9 cellular contexts compared by ENCODE assay signal in genomic region chr5:137737349-137738256, GRCh38. TPM values are rescaled to one million over a fixed set of nuclear protein-coding genes. Genes with fewer than 3 reads are reported as not detected.
A peak's percentile ranks its signal among the peaks of the same experiment; 100 is the strongest.
DNase-seq lines count a peak whose midpoint lies in the region; ATAC-seq, FAIRE-seq and TF ChIP-seq lines count a peak whose summit lies in the region.
"Had no signal": no experiment of that assay in that cellular context is flagged by ENCODE, and none has a peak within 500 bp of the region (broad histone marks: within the 10 kb centered on the region; RNA-seq: fewer than 3 reads in every experiment).

No MANE protein-coding gene starts in this region.

- peaks cover 5 to 62% (median 44%) of the 10 kb centered on the region in 12 donors for H3K4me1 ChIP-seq in heart left ventricle
- H3K4me1 ChIP-seq in ovary (ENCODE audit: insufficient read depth) = peaks cover 2% of the 10 kb centered on the region
- peaks cover 0 to 14% of the 10 kb centered on the region in 2 donors for H3K4me1 ChIP-seq in kidney (ENCODE audit: control insufficient read depth in 1 of 2, insufficient read depth in 1 of 2, low read depth in 1 of 2, low read length in 2 of 2)
- H3K4me1 ChIP-seq: BE2C had no signal

- H3K27me3 ChIP-seq in heart left ventricle = no peaks in the 10 kb centered on the region
- no peaks in the 10 kb centered on the region for H3K27me3 ChIP-seq in ovary
- H3K27me3 ChIP-seq: BE2C had no signal

- no peaks in the 10 kb centered on the region for H3K36me3 ChIP-seq in heart left ventricle
- no peaks in the 10 kb centered on the region for H3K36me3 ChIP-seq in ovary
- H3K36me3 ChIP-seq in kidney (ENCODE audit: control insufficient read depth in 1 of 2, insufficient read depth in 2 of 2, low read length in 2 of 2) = no peaks in the 10 kb centered on the region
- H3K36me3 ChIP-seq: BE2C had no signal

- H3K4me3 ChIP-seq in heart left ventricle (no peak overlapping the region), ovary (no peak overlapping the region), kidney (ENCODE audit: low read length in 2 of 2) (no peak overlapping the region)

- peak; percentile 82 for ATAC-seq in Right ventricle myocardium inferior
- ATAC-seq in heart left ventricle = peak; percentile 77 to 91 (median 84)
- ATAC-seq in GM18873 (IDR thresholded peaks at IDR 0.05; ENCODE audit: low FRiP score, unreplicated experiment) = no peak

- DNase-seq in Right ventricle myocardium inferior (ENCODE audit: missing footprints) (no peak), cardiac septum (ENCODE audit: low spot score) (no peak), heart left ventricle (peak in 4 of 5 donors; percentile 66 to 86 (median 74)), ureter (ENCODE audit: low spot score) (peak; percentile 64), ovary (no peak), kidney (no peak)
- DNase-seq in activated T-cell treated with anti-CD3 and anti-CD28 coated beads, Interleukin-2, amount 50 U/mL, for 1 hour = peak; percentile 45
- DNase-seq: BE2C had no signal

- no peak for TF ChIP-seq EP300 in ovary (IDR thresholded peaks at IDR 0.05)

- FAIRE-seq in kidney (lab: Jason Lieb, UNC) = no peak

- TF ChIP-seq POLR2A in heart left ventricle (IDR thresholded peaks at IDR 0.05) = no peak
- TF ChIP-seq POLR2A in ovary (IDR thresholded peaks at IDR 0.05) = no peak

- intact Hi-C loops in Right ventricle myocardium inferior (cut with DNase I) = loop anchor here (2.0 kb wide), 1 partner anchor 71 kb away; no protein-coding TSS in a partner anchor
- intact Hi-C loops in cardiac septum (cut with DNase I) = loop anchor here (2.0 kb wide), 1 partner anchor 115 kb away; no protein-coding TSS in a partner anchor
- intact Hi-C loops in heart left ventricle (cut with DNase I) = loop anchor here in 2 of 10 donors (5.0 kb wide), 1 partner anchor 40 kb away; no protein-coding TSS in a partner anchor
- intact Hi-C loops in ovary (cut with DNase I) = loop anchor here in 1 of 4 donors (5.0 kb wide), 1 partner anchor 80 kb away; no protein-coding TSS in a partner anchor
- intact Hi-C loops in kidney (cut with DNase I) = no loop called here

- no peak for TF ChIP-seq CTCF in heart left ventricle (IDR thresholded peaks at IDR 0.05)
- TF ChIP-seq CTCF in ovary (IDR thresholded peaks at IDR 0.05) = no peak
- TF ChIP-seq CTCF in kidney (IDR thresholded peaks at IDR 0.05; ENCODE audit: borderline replicate concordance, extremely low read depth, insufficient read depth) = no peak

- H3K27ac ChIP-seq in heart left ventricle (peak overlapping the region; percentile 53 to 90 (median 73)), ovary (no peak overlapping the region), kidney (ENCODE audit: low read depth in 2 of 2, low read length in 2 of 2) (no peak overlapping the region)

- H3K9ac ChIP-seq in kidney (ENCODE audit: low read length in 2 of 2) = no peak overlapping the region

- 24 to 27% (median 25%) methylated on average over 5 of the region's 5 CpGs for WGBS in heart left ventricle, 4 donors
- WGBS in ovary, 3 donors = 68 to 82% (median 77%) methylated on average over 5 of the region's 5 CpGs

- H3K9me3 ChIP-seq in heart left ventricle = peaks cover 0 to 5% (median 0%) of the 10 kb centered on the region in 12 donors
- H3K9me3 ChIP-seq in ovary = no peaks in the 10 kb centered on the region
- H3K9me3 ChIP-seq in kidney (ENCODE audit: control insufficient read depth in 1 of 2, low read length in 2 of 2) = peaks cover 0 to 4% of the 10 kb centered on the region in 2 donors
- H3K9me3 ChIP-seq: BE2C had no signal

RNA-seq across cellular contexts. Expression of gene KLHL3, which starts 1.7 kb away (rescaled TPM):
- 23.3 TPM for total RNA-seq in Right ventricle myocardium inferior
- total RNA-seq in cardiac septum = 35.1 TPM
- total RNA-seq in heart left ventricle = 10 to 100 TPM; 16.9 to 77.6 (median 26.1) TPM
- polyA plus RNA-seq in heart left ventricle = 10 to 100 TPM in 1 of 2 donors, 1 to 10 TPM in 1; 8.3 to 54.6 TPM
- total RNA-seq in ureter = 16.8 TPM
- 10 to 100 TPM in 2 of 7 donors, 1 to 10 TPM in 5; 5.0 to 15.7 (median 8.7) TPM for total RNA-seq in ovary
- polyA plus RNA-seq in ovary = 10 to 100 TPM in 1 of 2 donors, 1 to 10 TPM in 1; 2.9 to 11.5 TPM
- total RNA-seq in kidney = 15.0 TPM
- polyA plus RNA-seq in kidney (ENCODE audit: insufficient read depth, low read depth, low replicate concordance) = 8.6 TPM

RNA-seq across cellular contexts. Expression of gene HNRNPA0, which starts 16.6 kb away (rescaled TPM):
- total RNA-seq in Right ventricle myocardium inferior = 12.1 TPM
- 20.0 TPM for total RNA-seq in cardiac septum
- total RNA-seq in heart left ventricle = 10 to 100 TPM in 7 of 9 donors, 1 to 10 TPM in 2; 4.0 to 21.0 (median 14.2) TPM
- polyA plus RNA-seq in heart left ventricle = 10 to 100 TPM in 1 of 2 donors, 1 to 10 TPM in 1; 9.4 to 27.6 TPM
- total RNA-seq in ureter = 34.7 TPM
- 10 to 100 TPM; 16.9 to 52.9 (median 48.3) TPM for total RNA-seq in ovary
- 10 to 100 TPM; 26.2 to 41.5 TPM for polyA plus RNA-seq in ovary
- 28.3 TPM for total RNA-seq in kidney
- 16.0 TPM for polyA plus RNA-seq in kidney (ENCODE audit: insufficient read depth, low read depth, low replicate concordance)

Comparison
In these comparisons a context has a peak if more than half of its experiments do, and no peak if none do; other contexts are left out.
1. DNase-seq: peak in activated T-cell treated with anti-CD3 and anti-CD28 coated beads, Interleukin-2, amount 50 U/mL, for 1 hour (single experiment), heart left ventricle (4 of 5) and ureter (single experiment); none in Right ventricle myocardium inferior (single experiment), cardiac septum (single experiment), ovary (0 of 5) and kidney (single experiment).
2. H3K27ac ChIP-seq: peak in heart left ventricle (12 of 12); none in ovary (0 of 2) and kidney (0 of 2).